In genomic region chr7:27727058-27727457, GRCh38 we compare ENCODE assay signal across 31 cellular contexts.
"Had no signal": no experiment of that assay in that cellular context is flagged by ENCODE, and none has a peak within 500 bp of the region (broad histone marks: within the 10 kb centered on the region; RNA-seq: fewer than 3 reads in every experiment).

No MANE protein-coding gene starts in this region.

- H3K4me1 ChIP-seq: colonic mucosa, heart left ventricle, left lung, neural progenitor cell, prostate gland, right atrium auricular region, thyroid gland had no signal

- H3K27ac ChIP-seq: colonic mucosa, epithelial cell of prostate, gastroesophageal sphincter, heart left ventricle, hepatocyte, left lung, neural progenitor cell, prostate gland, right atrium auricular region, stomach, thyroid gland had no signal

- H3K4me2 ChIP-seq: hepatocyte, neural progenitor cell, smooth muscle cell had no signal

- H3K9me3 Mint-ChIP-seq: dendritic cell treated with granulocyte-macrophage colony-stimulating factor and Interleukin-4, amounts not matched to agents 40 ng/mL and 50 ng/mL, for 4 days; endodermal cell; mesothelial cell of epicardium; naive B cell; natural killer cell treated with Interleukin-12 subunit alpha and Interleukin-12 subunit beta and Interleukin-15 and Interleukin-18, amount 100 ng/mL, for 72 hours; neural progenitor cell had no signal

- H3K79me2 ChIP-seq: hepatocyte had no signal

- H3K27me3 ChIP-seq: colonic mucosa, gastroesophageal sphincter, heart left ventricle, hepatocyte, left lung, neural progenitor cell, right atrium auricular region, stomach, thyroid gland had no signal

- H2AFZ ChIP-seq: hepatocyte, neural progenitor cell had no signal

- FAIRE-seq: islet of Langerhans had no signal

- H3K36me3 ChIP-seq: colonic mucosa, gastroesophageal sphincter, heart left ventricle, left lung, neural progenitor cell, prostate gland, right atrium auricular region, stomach, thyroid gland had no signal

- DNase-seq: colonic mucosa; effector CD8-positive, alpha-beta T cell; endodermal cell; foreskin fibroblast; heart left ventricle; left cardiac atrium; left lung; mesenchymal stem cell; mucosa of descending colon; naive B cell; stimulated activated CD4-positive, alpha-beta T cell treated with anti-CD3 and anti-CD28 coated beads, Interleukin-12 subunit alpha, Interleukin-12 subunit beta, amount 100 ng/mL, for 4 hours; stimulated activated CD4-positive, alpha-beta T cell treated with anti-CD3 and anti-CD28 coated beads, Interleukin-1b, Interleukin-23, amount 100 ng/mL, for 48 hours; stimulated activated CD4-positive, alpha-beta T cell treated with anti-CD3 and anti-CD28 coated beads, Interleukin-4, amount 100 ng/mL, for 1 hour; stimulated activated CD8-positive, alpha-beta memory T cell treated with anti-CD3 and anti-CD28 coated beads, Interleukin-4, amount 100 ng/mL, for 48 hours; stimulated activated naive CD4-positive, alpha-beta T cell treated with Interleukin-2 at 50 U/mL for 16 hours; stomach; thyroid gland; trophoblast cell had no signal

- H3K9ac ChIP-seq: neural progenitor cell had no signal

- H3K4me1 Mint-ChIP-seq: mesothelial cell of epicardium, naive B cell had no signal

- H3K4me3 Mint-ChIP-seq: dendritic cell treated with granulocyte-macrophage colony-stimulating factor and Interleukin-4, amounts not matched to agents 40 ng/mL and 50 ng/mL, for 4 days; endodermal cell; mesothelial cell of epicardium; naive B cell; neural progenitor cell had no signal

- H3K4me3 ChIP-seq: colonic mucosa, gastroesophageal sphincter, heart left ventricle, hepatocyte, left lung, mucosa of descending colon, neural progenitor cell, prostate gland, right atrium auricular region, smooth muscle cell, stomach, thyroid gland had no signal

- ATAC-seq: esophagus mucosa, gastroesophageal sphincter, heart left ventricle, left cardiac atrium, left lung, mucosa of descending colon, sciatic nerve had no signal

- H3K27ac Mint-ChIP-seq: dendritic cell treated with granulocyte-macrophage colony-stimulating factor and Interleukin-4, amounts not matched to agents 40 ng/mL and 50 ng/mL, for 4 days; endodermal cell; mesothelial cell of epicardium; naive B cell; neural progenitor cell had no signal

- H3K27me3 Mint-ChIP-seq: dendritic cell treated with granulocyte-macrophage colony-stimulating factor and Interleukin-4, amounts not matched to agents 40 ng/mL and 50 ng/mL, for 4 days had no signal

- H3K9me3 ChIP-seq: colonic mucosa, gastroesophageal sphincter, heart left ventricle, left lung, mucosa of descending colon, prostate gland, right atrium auricular region, stomach, thyroid gland had no signal

- H3K36me3 Mint-ChIP-seq: mesothelial cell of epicardium; naive B cell; natural killer cell treated with Interleukin-12 subunit alpha and Interleukin-12 subunit beta and Interleukin-15 and Interleukin-18, amount 100 ng/mL, for 72 hours; neural progenitor cell had no signal
